In the genomic region with DNA sequence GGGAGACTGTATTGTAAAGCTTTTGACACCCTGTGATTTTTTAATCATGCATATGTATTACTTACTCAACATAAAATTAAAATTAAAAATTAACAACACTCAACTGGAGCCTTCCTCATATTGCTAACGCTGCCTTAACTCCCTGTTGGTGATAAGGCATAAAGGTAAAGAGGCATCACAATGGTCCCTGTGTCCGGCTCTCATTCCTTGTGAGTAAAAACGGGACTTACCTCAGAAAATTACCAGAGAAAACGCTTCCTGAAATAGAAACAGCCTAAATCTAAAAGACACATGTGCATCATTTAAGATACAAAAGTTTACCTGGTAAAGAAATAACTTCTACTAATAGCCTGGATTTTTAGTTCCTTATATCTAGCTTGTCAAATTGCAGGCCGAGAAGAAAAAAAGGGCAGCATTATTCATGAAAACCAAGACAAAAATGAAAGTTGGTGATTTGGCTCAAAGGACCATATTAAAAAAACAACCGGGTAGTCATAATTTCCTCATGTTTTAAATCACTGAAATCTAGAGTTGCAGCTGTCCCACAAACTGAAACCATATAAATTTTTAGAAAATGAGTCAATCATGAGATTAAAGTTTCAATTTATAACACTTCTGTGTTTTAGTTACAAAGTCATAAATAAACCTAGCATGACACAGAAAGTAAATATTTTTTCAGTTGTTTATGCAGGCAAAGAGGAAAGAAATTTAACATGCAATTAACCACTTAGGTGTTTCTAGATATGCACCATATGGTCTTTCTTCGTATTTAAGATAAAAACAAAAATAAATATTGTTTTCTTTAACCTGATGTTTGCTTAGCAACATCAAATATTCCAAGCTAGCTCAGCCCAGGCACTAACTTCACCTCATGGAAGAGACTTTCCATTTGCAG, we compare ENCODE assay signal across 9 cellular contexts.
DNase-seq lines count a peak whose midpoint lies in the region; ATAC-seq, FAIRE-seq and TF ChIP-seq lines count a peak whose summit lies in the region.
"Had no signal": no experiment of that assay in that cellular context is flagged by ENCODE, and none has a peak within 500 bp of the region (broad histone marks: within the 10 kb centered on the region; RNA-seq: fewer than 3 reads in every experiment).

No MANE protein-coding gene starts in this region.

- ATAC-seq in A549 (no peak), GM18868 (IDR thresholded peaks at IDR 0.05; ENCODE audit: unreplicated experiment) (peak; percentile 63), HG03378 (IDR thresholded peaks at IDR 0.05; ENCODE audit: unreplicated experiment) (peak; percentile 74), HG03469 (IDR thresholded peaks at IDR 0.05; ENCODE audit: unreplicated experiment) (no peak)
- no peak for ATAC-seq in CD8-positive, alpha-beta T cell

- TF ChIP-seq POLR2A in A549 (IDR thresholded peaks at IDR 0.05; ENCODE audit: low read length) = no peak

- H3K36me3 ChIP-seq in CD8-positive, alpha-beta T cell (ENCODE audit: insufficient read depth, low read length) = no peaks in the 10 kb centered on the region

- H3K27me3 ChIP-seq in CD8-positive, alpha-beta T cell (ENCODE audit: insufficient read depth, low read length) = no peaks in the 10 kb centered on the region

- H3K4me3 Mint-ChIP-seq in endothelial cell (ENCODE audit: unreplicated experiment) = no peak overlapping the region
- H3K4me3 Mint-ChIP-seq in CD8-positive, alpha-beta T cell = no peak overlapping the region
- H3K4me3 Mint-ChIP-seq: T-helper 1 cell treated with Interleukin-12 subunit alpha and Interleukin-12 subunit beta and Interleukin-4 antibody, amounts not matched to agents 30 μg/mL and 1 μg/mL, for 36 hours had no signal

- peaks cover 3% of the 10 kb centered on the region for H3K27me3 Mint-ChIP-seq in endothelial cell (ENCODE audit: unreplicated experiment)
- no peaks in the 10 kb centered on the region for H3K27me3 Mint-ChIP-seq in CD8-positive, alpha-beta T cell (ENCODE audit: low read depth)

- H3K4me3 ChIP-seq in A549 = no peak overlapping the region
- H3K4me3 ChIP-seq in CD8-positive, alpha-beta T cell (ENCODE audit: low read depth, low read length) = no peak overlapping the region

- peaks cover 12% of the 10 kb centered on the region for H3K4me1 Mint-ChIP-seq in endothelial cell (ENCODE audit: unreplicated experiment)
- H3K4me1 Mint-ChIP-seq in CD8-positive, alpha-beta T cell (ENCODE audit: low read depth) = peaks cover under 1% of the 10 kb centered on the region

- intact Hi-C loops in CD8-positive, alpha-beta T cell (cut with DNase I, micrococcal nuclease) = no loop called here

- FAIRE-seq in A549 (lab: Jason Lieb, UNC) = no peak

- DNase-seq in A549 (ENCODE audit: low read depth in 1 of 2, low spot score in 1 of 2) (no peak), endothelial cell (ENCODE audit: low spot score) (no peak), NOMO-1 treated with dmso at 0.1 percent for 144 hours (lab: John Stamatoyannopoulos, UW; ENCODE audit: unreplicated experiment) (no peak), KG1 (lab: John Stamatoyannopoulos, UW) (no peak)
- DNase-seq in CD8-positive, alpha-beta T cell = no peak

- TF ChIP-seq CTCF in A549 (IDR thresholded peaks at IDR 0.05) = no peak
- TF ChIP-seq CTCF in endothelial cell (IDR thresholded peaks at IDR 0.05; ENCODE audit: unreplicated experiment) = no peak
- no peak for TF ChIP-seq CTCF in CD8-positive, alpha-beta T cell (IDR thresholded peaks at IDR 0.05)

- H3K4me2 ChIP-seq in A549 = peak overlapping the region; percentile 56

- 54% methylated on average over 7 of the region's 7 CpGs for WGBS in A549 (ENCODE audit: missing lambda C conversion rate)

- peaks cover 17% of the 10 kb centered on the region for H3K4me1 ChIP-seq in A549
- H3K4me1 ChIP-seq in CD8-positive, alpha-beta T cell (ENCODE audit: insufficient read depth, low read length) = peaks cover under 1% of the 10 kb centered on the region

- CTCF ChIA-PET in A549 (lab: Yijun Ruan, JAX) = interaction anchor here (0.7 kb wide), 1 partner anchor 14 kb away, joined by 3 read pairs; no protein-coding TSS in a partner anchor
- CTCF ChIA-PET in CD8-positive, alpha-beta T cell (lab: Charles Lee) = no interaction called here

- peak overlapping the region; percentile 44 for H3K27ac Mint-ChIP-seq in endothelial cell (ENCODE audit: unreplicated experiment)
- H3K27ac Mint-ChIP-seq in CD8-positive, alpha-beta T cell = no peak overlapping the region
- H3K27ac Mint-ChIP-seq: T-helper 1 cell treated with Interleukin-12 subunit alpha and Interleukin-12 subunit beta and Interleukin-4 antibody, amounts not matched to agents 30 μg/mL and 1 μg/mL, for 36 hours had no signal

- no peak for TF ChIP-seq EP300 in A549 (IDR thresholded peaks at IDR 0.05)

- peaks cover 7% of the 10 kb centered on the region for H3K36me3 Mint-ChIP-seq in endothelial cell (ENCODE audit: low read depth, unreplicated experiment)
- peaks cover 27% of the 10 kb centered on the region for H3K36me3 Mint-ChIP-seq in CD8-positive, alpha-beta T cell

- no peak for TF ChIP-seq RAD21 in A549 (conservative IDR thresholded peaks at IDR 0.05 in 1 of 2, IDR thresholded peaks at IDR 0.05 in 1 of 2)

- H3K9me3 ChIP-seq in A549 = no peaks in the 10 kb centered on the region
- no peaks in the 10 kb centered on the region for H3K9me3 ChIP-seq in CD8-positive, alpha-beta T cell (ENCODE audit: low read length)

- POLR2A ChIA-PET in A549 (lab: Yijun Ruan, JAX) = no interaction called here
- POLR2A ChIA-PET in CD8-positive, alpha-beta T cell (lab: Charles Lee) = no interaction called here

- no peaks in the 10 kb centered on the region for H3K9me3 Mint-ChIP-seq in endothelial cell (ENCODE audit: unreplicated experiment)
- H3K9me3 Mint-ChIP-seq in CD8-positive, alpha-beta T cell = peaks cover 3% of the 10 kb centered on the region

- no peak overlapping the region for H3K27ac ChIP-seq in A549
- no peak overlapping the region for H3K27ac ChIP-seq in CD8-positive, alpha-beta T cell (ENCODE audit: low read depth, low read length)

TF ChIP-seq in A549, 52 proteins besides CTCF, POLR2A, EP300 and RAD21:
- TF ChIP-seq, protein P1, sequence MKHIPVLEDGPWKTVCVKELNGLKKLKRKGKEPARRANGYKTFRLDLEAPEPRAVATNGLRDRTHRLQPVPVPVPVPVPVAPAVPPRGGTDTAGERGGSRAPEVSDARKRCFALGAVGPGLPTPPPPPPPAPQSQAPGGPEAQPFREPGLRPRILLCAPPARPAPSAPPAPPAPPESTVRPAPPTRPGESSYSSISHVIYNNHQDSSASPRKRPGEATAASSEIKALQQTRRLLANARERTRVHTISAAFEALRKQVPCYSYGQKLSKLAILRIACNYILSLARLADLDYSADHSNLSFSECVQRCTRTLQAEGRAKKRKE (CRISPR knock-in tag; IDR thresholded peaks at IDR 0.05; ENCODE audit: low read depth) = no peak
- TF ChIP-seq HOXB5 (CRISPR knock-in tag; IDR thresholded peaks at IDR 0.05) (no peak), FOSL2 (IDR thresholded peaks at IDR 0.05) (no peak), FOSL2 (CRISPR knock-in tag; IDR thresholded peaks at IDR 0.05) (0 out of 2 replicates have a peak, but pooled peaks have one; percentile 8), JUNB (IDR thresholded peaks at IDR 0.05) (0 out of 2 replicates have a peak, but pooled peaks have one; percentile 13)

Comparison
In these comparisons a context has a peak if more than half of its experiments do, and no peak if none do; other contexts are left out.
1. ATAC-seq: peak in GM18868 (single experiment) and HG03378 (single experiment); none in A549 (0 of 2), CD8-positive, alpha-beta T cell (single experiment) and HG03469 (single experiment).